9 cellular contexts compared by ENCODE assay signal in the genomic region with DNA sequence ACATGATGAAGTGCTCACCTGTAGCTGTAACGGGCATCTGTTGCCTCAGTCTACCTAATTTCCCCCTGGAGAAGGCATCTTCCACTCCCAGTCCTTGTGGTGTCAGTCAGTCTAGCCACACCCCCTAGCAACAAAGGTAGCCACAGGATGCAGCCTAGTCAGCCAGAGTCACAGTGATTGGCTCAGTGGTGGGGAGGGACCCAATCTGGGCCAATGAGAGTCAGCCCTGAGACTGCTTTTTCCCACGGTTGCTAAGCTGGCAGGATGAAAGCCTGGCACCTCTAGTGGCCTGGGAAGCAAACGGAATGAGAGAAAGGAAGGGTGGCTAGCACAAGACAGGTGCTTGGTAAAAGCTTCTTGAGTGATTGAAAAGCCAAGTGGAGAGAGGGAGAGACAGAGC.
DNase-seq lines count a peak whose midpoint lies in the region; ATAC-seq and TF ChIP-seq lines count a peak whose summit lies in the region.
"Had no signal": no experiment of that assay in that cellular context is flagged by ENCODE, and none has a peak within 500 bp of the region (broad histone marks: within the 10 kb centered on the region; RNA-seq: fewer than 3 reads in every experiment).

No MANE protein-coding gene starts in this region.

- no peak overlapping the region for H3K4ac ChIP-seq in H9 (ENCODE audit: low read depth, low read length)

- H4K91ac ChIP-seq in H9 (ENCODE audit: insufficient read length, low read depth, low read length): no peak overlapping the region

- H3K14ac ChIP-seq in H9 (ENCODE audit: insufficient read depth, low read length): no peak overlapping the region

- no peak overlapping the region for H3K23ac ChIP-seq in H9 (ENCODE audit: insufficient read length, low read depth, low read length)

- no peak overlapping the region for H4K8ac ChIP-seq in H9 (replicated peaks; ENCODE audit: insufficient read length, low read depth, low read length)

- no CpG with 5 or more reads among the region's 3 CpGs for WGBS in H9 (ENCODE audit: extremely low coverage, insufficient read length, low lambda C conversion rate)

- H3K79me2 ChIP-seq in H9 (ENCODE audit: insufficient read depth, low read length): no peaks in the 10 kb centered on the region

- no peak overlapping the region for H3K9ac ChIP-seq in H9 (ENCODE audit: extremely low read depth, insufficient read length, low read length)

- H3K56ac ChIP-seq in H9 (ENCODE audit: insufficient read length, low read depth, low read length): no peak overlapping the region

- H3K4me2 ChIP-seq in H9 (ENCODE audit: insufficient read depth, insufficient read length, low read length): no peak overlapping the region

- H2BK20ac ChIP-seq in H9 (ENCODE audit: low read depth, low read length, poor library complexity, severe bottlenecking): no peak overlapping the region

- no peak overlapping the region for H3T11ph ChIP-seq in H9 (ENCODE audit: low read length)

- no peak for ATAC-seq in GM19397 (IDR thresholded peaks at IDR 0.05; ENCODE audit: unreplicated experiment)
- ATAC-seq: left lobe of liver had no signal

- H2BK15ac ChIP-seq in H9 (ENCODE audit: low read depth, low read length): no peak overlapping the region

- no peaks in the 10 kb centered on the region for H3K23me2 ChIP-seq in H9 (ENCODE audit: insufficient read length, low read depth, low read length, poor library complexity, severe bottlenecking)

- no peaks in the 10 kb centered on the region for H3K27me3 Mint-ChIP-seq in H9 (ENCODE audit: low read depth)

- no peaks in the 10 kb centered on the region; a peak in 1 of 7 replicates for H3K36me3 Mint-ChIP-seq in H9 (ENCODE audit: insufficient read depth in 1 of 3, low read depth in 3 of 3)

- H4K20me1 ChIP-seq in H9 (ENCODE audit: control insufficient read depth, insufficient read depth, insufficient read length): no peaks in the 10 kb centered on the region

- H3K18ac ChIP-seq in H9 (ENCODE audit: insufficient read length, low read depth, low read length): no peak overlapping the region

- H2BK5ac ChIP-seq in H9 (ENCODE audit: insufficient read length, low read length): no peak overlapping the region

- H2AK5ac ChIP-seq in H9 (ENCODE audit: insufficient read length, low read length): no peak overlapping the region

- no peaks in the 10 kb centered on the region for H3K79me1 ChIP-seq in H9 (ENCODE audit: insufficient read depth, low read depth, low read length, poor library complexity, severe bottlenecking)

- H2BK120ac ChIP-seq in H9 (ENCODE audit: low read depth, low read length, poor library complexity, severe bottlenecking): no peak overlapping the region

- no peaks in the 10 kb centered on the region for H3K4me1 ChIP-seq in H9 (ENCODE audit: insufficient read depth, low read length)

- H3K4me3 Mint-ChIP-seq in H9: no peak overlapping the region

- TF ChIP-seq CTCF in H9 (conservative IDR thresholded peaks at IDR 0.05): peak; percentile 53

- peak overlapping the region in 1 of 3 experiments; percentile 40; a peak in 1 of 7 replicates for H3K27ac Mint-ChIP-seq in H9

- H3K9me3 ChIP-seq in H9 (ENCODE audit: control insufficient read depth, low read depth, low read length): no peaks in the 10 kb centered on the region

- H3K27ac ChIP-seq in H9 (ENCODE audit: insufficient read length, low read depth, low read length): no peak overlapping the region

- H4K5ac ChIP-seq in H9 (ENCODE audit: insufficient read length, low read depth, low read length): no peak overlapping the region

- H2BK12ac ChIP-seq in H9 (ENCODE audit: insufficient read length, low read depth, low read length): no peak overlapping the region

- H2AFZ ChIP-seq in H9 (ENCODE audit: low read length): no peak overlapping the region

- DNase-seq in DMS53 (lab: John Stamatoyannopoulos, UW) (peak; percentile 89), H9 (peak; percentile 95), RPMI7951 (ENCODE audit: low read depth) (peak; percentile 50), germinal center (ENCODE audit: low spot score) (peak; percentile 57), NCI-H2081 treated with DMSO at 0.1 percent for 48 hours (lab: John Stamatoyannopoulos, UW) (no peak), mesenteric fat pad (ENCODE audit: low spot score) (no peak), NK-92 (lab: John Stamatoyannopoulos, UW; ENCODE audit: unreplicated experiment) (no peak)

- H3K9me3 Mint-ChIP-seq in H9: no peaks in the 10 kb centered on the region; a peak in 1 of 5 replicates

- peaks cover 34 to 50% of the 10 kb centered on the region in 2 experiments for H3K4me1 Mint-ChIP-seq in H9

- no peaks in the 10 kb centered on the region for H3K27me3 ChIP-seq in H9 (ENCODE audit: insufficient read depth, low read length)

Comparison
In these comparisons a context has a peak if more than half of its experiments do, and no peak if none do; other contexts are left out.
1. DNase-seq: peak in DMS53 (single experiment), H9 (single experiment), RPMI7951 (single experiment) and germinal center (single experiment); none in NCI-H2081 treated with DMSO at 0.1 percent for 48 hours (single experiment), mesenteric fat pad (single experiment) and NK-92 (single experiment).